8 cellular contexts compared by ENCODE assay signal in the genomic region with DNA sequence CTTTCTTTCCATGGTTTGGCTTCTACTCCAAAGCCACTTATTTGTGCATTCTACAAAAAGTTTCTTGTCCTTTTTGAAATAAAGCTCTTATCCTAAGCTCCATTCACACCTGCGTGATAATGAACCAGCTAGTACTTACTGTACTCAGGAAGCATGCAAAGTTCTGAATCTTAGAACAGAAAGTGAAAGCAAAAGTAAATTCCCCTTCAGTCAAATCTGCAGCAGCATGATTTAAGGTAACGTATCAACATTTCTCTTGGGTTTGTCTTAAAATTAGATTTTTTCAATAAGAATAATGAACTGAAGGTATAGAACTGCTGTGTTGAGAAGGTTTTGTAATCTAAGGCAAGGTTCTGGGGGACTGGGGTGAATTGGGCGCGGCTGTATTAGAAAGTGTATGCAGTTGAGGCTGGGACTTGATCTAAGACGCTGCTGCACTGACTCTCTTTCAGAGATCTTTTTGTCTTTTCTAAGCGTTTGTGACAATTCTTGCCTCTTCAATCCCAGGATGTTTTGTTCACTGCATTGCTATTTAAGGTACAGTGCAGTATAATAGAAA. TPM values are rescaled to one million over a fixed set of nuclear protein-coding genes. Genes with fewer than 3 reads are reported as not detected.
DNase-seq lines count a peak whose midpoint lies in the region; ATAC-seq and TF ChIP-seq lines count a peak whose summit lies in the region.

Gene ERAP2 (plus strand): TSS at position 209 of the 559 bp plus-strand sequence. CDS start 3,186 bp downstream, outside the sequence.

- peak within 1 kb of the TSS; percentile 89 for H3K27ac ChIP-seq in VCaP
- H3K27ac ChIP-seq in fibroblast of lung (ENCODE audit: insufficient read depth, low read length), result peak within 1 kb of the TSS; percentile 84

- DNase-seq in NCI-H1105 treated with DMSO at 0.1 percent for 48 hours (lab: John Stamatoyannopoulos, UW) (peak; percentile 27), NCI-H1105 (lab: John Stamatoyannopoulos, UW) (no peak), LHCN-M2 (ENCODE audit: low read depth) (peak; percentile 63), fibroblast of lung (ENCODE audit: low read depth in 2 of 2) (peak; percentile 63 to 74), occipital lobe (lab: John Stamatoyannopoulos, UW) (no peak), NCI-H2081 treated with DMSO at 0.1 percent for 48 hours (lab: John Stamatoyannopoulos, UW) (no peak)

- peak within 1 kb of the TSS; percentile 98 for H3K4me2 ChIP-seq in fibroblast of lung (ENCODE audit: extremely low read depth, insufficient read depth, low read length)

- H3K9me3 ChIP-seq in fibroblast of lung (ENCODE audit: control insufficient read depth, insufficient read depth, low read depth, low read length), result no peaks in the 10 kb centered on the region

- peak within 1 kb of the TSS; percentile 65 for H3K9ac ChIP-seq in fibroblast of lung (ENCODE audit: insufficient read depth, low read length)

- H3K4me3 ChIP-seq in fibroblast of lung (replicated peaks in 1 of 4; ENCODE audit: control extremely low read depth in 1 of 4, insufficient read depth in 1 of 4, low read depth in 3 of 4, low read length in 4 of 4), result peak within 1 kb of the TSS; percentile 53 to 86 (median 66)

- peaks cover 7% of the 10 kb centered on the region for H3K4me1 ChIP-seq in fibroblast of lung (ENCODE audit: control insufficient read depth, extremely low read depth, insufficient read depth, low read length)

- ATAC-seq in GM21786 (IDR thresholded peaks at IDR 0.05; ENCODE audit: unreplicated experiment), result peak; percentile 52

- no peaks in the 10 kb centered on the region for H3K27me3 ChIP-seq in fibroblast of lung (ENCODE audit: control insufficient read depth, insufficient read depth, low read length)

- peak within 1 kb of the TSS; percentile 97 for H2AFZ ChIP-seq in fibroblast of lung (ENCODE audit: low read length)

- TF ChIP-seq CTCF in VCaP (conservative IDR thresholded peaks at IDR 0.05) (no peak), fibroblast of lung (conservative IDR thresholded peaks at IDR 0.05 in 1 of 2, IDR thresholded peaks at IDR 0.05 in 1 of 2; ENCODE audit: low read depth in 1 of 2, low read length in 2 of 2) (no peak)

- no peaks in the 10 kb centered on the region for H4K20me1 ChIP-seq in fibroblast of lung (ENCODE audit: control insufficient read depth, extremely low read depth, insufficient read depth, low read length)

- no peaks in the 10 kb centered on the region for H3K36me3 ChIP-seq in fibroblast of lung (ENCODE audit: control insufficient read depth, insufficient read depth, low read length)

- H3K79me2 ChIP-seq in fibroblast of lung (ENCODE audit: control insufficient read depth, insufficient read depth, low read length), result peaks cover 3% of the 10 kb centered on the region

RNA-seq across cellular contexts. Expression of gene ERAP2, which starts in this region (rescaled TPM):
- total RNA-seq in LHCN-M2 (2014; rRNA removed) (19.3 and 26.9 TPM in 2 replicates), fibroblast of lung (66.0 and 180 TPM in 2 replicates), occipital lobe (10.9 TPM)
- polyA plus RNA-seq in LHCN-M2 (2012), result 7.4 TPM
- 56.7 and 70.9 TPM in 2 replicates for polyA plus RNA-seq in fibroblast of lung
- polyA plus RNA-seq in fibroblast of lung (2012), result 24.1 and 31.0 TPM in 2 replicates
- 25.3 and 32.8 TPM in 2 replicates for polyA minus RNA-seq in fibroblast of lung (ENCODE audit: low replicate concordance)

Comparison
In these comparisons a context has a peak if more than half of its experiments do, and no peak if none do; other contexts are left out.
1. DNase-seq: peak in NCI-H1105 treated with DMSO at 0.1 percent for 48 hours (single experiment), LHCN-M2 (single experiment) and fibroblast of lung (2 of 2); none in NCI-H1105 (single experiment), occipital lobe (single experiment) and NCI-H2081 treated with DMSO at 0.1 percent for 48 hours (single experiment).